In the genomic region with DNA sequence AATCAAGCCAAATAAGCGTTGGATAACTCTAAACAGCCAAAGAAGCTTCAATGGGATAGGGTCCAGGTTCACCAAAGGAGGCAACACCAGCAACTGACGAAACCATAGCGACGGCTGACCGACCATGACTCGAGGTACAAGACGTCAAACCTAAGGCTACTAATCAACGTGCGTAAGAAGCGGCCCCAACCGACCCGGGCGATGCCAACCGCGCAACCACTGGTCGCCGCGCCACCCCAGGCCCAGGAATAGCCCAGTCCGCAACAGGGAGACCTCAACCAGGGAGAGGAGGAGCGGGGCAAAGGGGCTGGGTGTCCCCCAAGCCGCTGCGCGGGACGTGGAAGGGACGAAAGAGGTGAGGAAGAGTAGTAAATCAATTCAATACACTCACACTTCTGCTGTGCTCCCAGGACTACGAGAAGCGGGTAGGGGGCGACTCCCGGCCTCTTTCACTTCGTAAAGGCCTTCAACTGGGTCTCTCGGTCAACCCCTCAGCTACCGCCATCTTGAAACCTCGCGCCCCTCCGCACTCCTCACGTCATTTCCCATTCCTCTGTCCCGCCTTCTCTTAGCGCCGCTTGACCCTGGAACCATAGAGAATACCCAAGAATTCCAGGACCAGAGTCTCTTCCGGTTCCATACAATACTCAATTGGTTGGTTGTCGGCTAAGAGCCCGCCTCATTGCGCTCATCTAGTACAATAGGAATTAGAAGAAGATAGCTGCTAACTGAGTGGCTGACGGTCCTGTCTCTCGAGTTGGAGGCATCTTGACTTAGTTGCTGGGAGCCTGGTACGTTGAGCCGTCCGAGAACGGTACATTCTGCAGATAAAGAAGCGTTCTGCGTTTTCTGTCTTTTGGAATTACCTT, we compare ENCODE assay signal across 1 cellular context.
A peak's percentile ranks its signal among the peaks of the same experiment; 100 is the strongest.
TF ChIP-seq lines count a peak whose summit lies in the region.

A gene with protein sequence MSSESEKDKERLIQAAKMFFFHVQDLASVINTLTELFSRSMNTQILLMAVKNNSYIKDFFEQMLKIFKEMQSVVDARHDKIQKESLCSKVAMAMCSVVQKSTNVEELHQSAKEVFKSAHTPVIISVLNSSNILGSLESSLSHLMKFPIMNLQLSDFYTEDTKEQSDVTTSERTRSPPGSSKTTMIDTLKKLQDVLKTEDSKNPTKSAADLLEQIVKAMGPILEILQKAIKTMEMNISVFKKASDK (plus strand): TSS at position 710 of the 869 bp plus-strand sequence. CDS start 19,266 bp downstream, outside the sequence.
A gene (minus strand): TSS at position 518 of the 869 bp plus-strand sequence. CDS start 2,095 bp downstream, outside the sequence.

TF ChIP-seq in HepG2, 621 proteins besides CTCF, POLR2A, EP300 and RAD21 (continued from another document and continues in another):
- TF ChIP-seq, protein P1, sequence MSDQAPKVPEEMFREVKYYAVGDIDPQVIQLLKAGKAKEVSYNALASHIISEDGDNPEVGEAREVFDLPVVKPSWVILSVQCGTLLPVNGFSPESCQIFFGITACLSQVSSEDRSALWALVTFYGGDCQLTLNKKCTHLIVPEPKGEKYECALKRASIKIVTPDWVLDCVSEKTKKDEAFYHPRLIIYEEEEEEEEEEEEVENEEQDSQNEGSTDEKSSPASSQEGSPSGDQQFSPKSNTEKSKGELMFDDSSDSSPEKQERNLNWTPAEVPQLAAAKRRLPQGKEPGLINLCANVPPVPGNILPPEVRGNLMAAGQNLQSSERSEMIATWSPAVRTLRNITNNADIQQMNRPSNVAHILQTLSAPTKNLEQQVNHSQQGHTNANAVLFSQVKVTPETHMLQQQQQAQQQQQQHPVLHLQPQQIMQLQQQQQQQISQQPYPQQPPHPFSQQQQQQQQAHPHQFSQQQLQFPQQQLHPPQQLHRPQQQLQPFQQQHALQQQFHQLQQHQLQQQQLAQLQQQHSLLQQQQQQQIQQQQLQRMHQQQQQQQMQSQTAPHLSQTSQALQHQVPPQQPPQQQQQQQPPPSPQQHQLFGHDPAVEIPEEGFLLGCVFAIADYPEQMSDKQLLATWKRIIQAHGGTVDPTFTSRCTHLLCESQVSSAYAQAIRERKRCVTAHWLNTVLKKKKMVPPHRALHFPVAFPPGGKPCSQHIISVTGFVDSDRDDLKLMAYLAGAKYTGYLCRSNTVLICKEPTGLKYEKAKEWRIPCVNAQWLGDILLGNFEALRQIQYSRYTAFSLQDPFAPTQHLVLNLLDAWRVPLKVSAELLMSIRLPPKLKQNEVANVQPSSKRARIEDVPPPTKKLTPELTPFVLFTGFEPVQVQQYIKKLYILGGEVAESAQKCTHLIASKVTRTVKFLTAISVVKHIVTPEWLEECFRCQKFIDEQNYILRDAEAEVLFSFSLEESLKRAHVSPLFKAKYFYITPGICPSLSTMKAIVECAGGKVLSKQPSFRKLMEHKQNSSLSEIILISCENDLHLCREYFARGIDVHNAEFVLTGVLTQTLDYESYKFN (CRISPR knock-in tag; conservative IDR thresholded peaks at IDR 0.05), result no peak
- TF ChIP-seq ZNF20 (CRISPR knock-in tag; IDR thresholded peaks at IDR 0.05) (no peak), HNF4G (IDR thresholded peaks at IDR 0.05; ENCODE audit: borderline replicate concordance, low read depth, low read length) (peak; percentile 20; the same call in 1 of the 2 replicates), HNF4G (CRISPR knock-in tag; IDR thresholded peaks at IDR 0.05; ENCODE audit: borderline replicate concordance, low read depth) (no peak), HIVEP1 (CRISPR knock-in tag; IDR thresholded peaks at IDR 0.05) (no peak; the same call in 1 of the 2 replicates), NBN (conservative IDR thresholded peaks at IDR 0.05) (no peak), RBM39 (IDR thresholded peaks at IDR 0.05; ENCODE audit: low read depth, low read length, poor library complexity, severe bottlenecking) (no peak), MAFK (conservative IDR thresholded peaks at IDR 0.05 in 1 of 2, IDR thresholded peaks at IDR 0.05 in 1 of 2; ENCODE audit: low read length in 2 of 2) (no peak), ZNF720 (CRISPR knock-in tag; IDR thresholded peaks at IDR 0.05) (no peak), ZNF230 (CRISPR knock-in tag; IDR thresholded peaks at IDR 0.05) (no peak), ZFP37 (CRISPR knock-in tag; IDR thresholded peaks at IDR 0.05; ENCODE audit: borderline replicate concordance) (no peak), PPARG (CRISPR knock-in tag; conservative IDR thresholded peaks at IDR 0.05) (no peak), ZBTB7A (CRISPR knock-in tag; IDR thresholded peaks at IDR 0.05) (no peak), RORA (CRISPR knock-in tag; IDR thresholded peaks at IDR 0.05) (no peak), NRL (CRISPR knock-in tag; IDR thresholded peaks at IDR 0.05; ENCODE audit: borderline replicate concordance) (0 out of 2 replicates have a peak, but pooled peaks have one; percentile 43), ZNF557 (CRISPR knock-in tag; IDR thresholded peaks at IDR 0.05) (no peak), ZNF468 (CRISPR knock-in tag; IDR thresholded peaks at IDR 0.05) (no peak), ZNF775 (CRISPR knock-in tag; IDR thresholded peaks at IDR 0.05; ENCODE audit: borderline replicate concordance) (no peak), ARNT (IDR thresholded peaks at IDR 0.05) (no peak), CBX2 (IDR thresholded peaks at IDR 0.05; ENCODE audit: low read depth, low read length) (no peak), CBX2 (CRISPR knock-in tag; IDR thresholded peaks at IDR 0.05; ENCODE audit: low read depth) (no peak), FOXA1 (IDR thresholded peaks at IDR 0.05) (no peak), FOXA1 (CRISPR knock-in tag; IDR thresholded peaks at IDR 0.05) (no peak), ZNF501 (CRISPR knock-in tag; IDR thresholded peaks at IDR 0.05) (peak; percentile 80), ZNF607 (CRISPR knock-in tag; IDR thresholded peaks at IDR 0.05; ENCODE audit: borderline replicate concordance) (peak; percentile 26; the same call in 1 of the 2 replicates), RFX5 (IDR thresholded peaks at IDR 0.05; ENCODE audit: low read depth, low read length) (no peak), ZNF136 (CRISPR knock-in tag; IDR thresholded peaks at IDR 0.05; ENCODE audit: low read depth) (no peak), FOXK2 (IDR thresholded peaks at IDR 0.05) (no peak), ZSCAN20 (CRISPR knock-in tag; IDR thresholded peaks at IDR 0.05; ENCODE audit: borderline replicate concordance) (no peak), RBFOX2 (IDR thresholded peaks at IDR 0.05; ENCODE audit: low read depth, low read length) (peak; percentile 67), YY1 (IDR thresholded peaks at IDR 0.05; ENCODE audit: insufficient read depth, insufficient replicate concordance, low read depth, low read length) (peak; percentile 95), MXD4 (CRISPR knock-in tag; IDR thresholded peaks at IDR 0.05) (no peak), ATAD3A (CRISPR knock-in tag; IDR thresholded peaks at IDR 0.05) (no peak)
- TF ChIP-seq, protein P2, sequence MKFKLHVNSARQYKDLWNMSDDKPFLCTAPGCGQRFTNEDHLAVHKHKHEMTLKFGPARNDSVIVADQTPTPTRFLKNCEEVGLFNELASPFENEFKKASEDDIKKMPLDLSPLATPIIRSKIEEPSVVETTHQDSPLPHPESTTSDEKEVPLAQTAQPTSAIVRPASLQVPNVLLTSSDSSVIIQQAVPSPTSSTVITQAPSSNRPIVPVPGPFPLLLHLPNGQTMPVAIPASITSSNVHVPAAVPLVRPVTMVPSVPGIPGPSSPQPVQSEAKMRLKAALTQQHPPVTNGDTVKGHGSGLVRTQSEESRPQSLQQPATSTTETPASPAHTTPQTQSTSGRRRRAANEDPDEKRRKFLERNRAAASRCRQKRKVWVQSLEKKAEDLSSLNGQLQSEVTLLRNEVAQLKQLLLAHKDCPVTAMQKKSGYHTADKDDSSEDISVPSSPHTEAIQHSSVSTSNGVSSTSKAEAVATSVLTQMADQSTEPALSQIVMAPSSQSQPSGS (CRISPR knock-in tag; IDR thresholded peaks at IDR 0.05), result peak; percentile 59; the same call in 1 of the 2 replicates
- TF ChIP-seq, protein P3, sequence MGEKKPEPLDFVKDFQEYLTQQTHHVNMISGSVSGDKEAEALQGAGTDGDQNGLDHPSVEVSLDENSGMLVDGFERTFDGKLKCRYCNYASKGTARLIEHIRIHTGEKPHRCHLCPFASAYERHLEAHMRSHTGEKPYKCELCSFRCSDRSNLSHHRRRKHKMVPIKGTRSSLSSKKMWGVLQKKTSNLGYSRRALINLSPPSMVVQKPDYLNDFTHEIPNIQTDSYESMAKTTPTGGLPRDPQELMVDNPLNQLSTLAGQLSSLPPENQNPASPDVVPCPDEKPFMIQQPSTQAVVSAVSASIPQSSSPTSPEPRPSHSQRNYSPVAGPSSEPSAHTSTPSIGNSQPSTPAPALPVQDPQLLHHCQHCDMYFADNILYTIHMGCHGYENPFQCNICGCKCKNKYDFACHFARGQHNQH (CRISPR knock-in tag; IDR thresholded peaks at IDR 0.05), result peak; percentile 76; the same call in 1 of the 2 replicates
- TF ChIP-seq, protein P4, sequence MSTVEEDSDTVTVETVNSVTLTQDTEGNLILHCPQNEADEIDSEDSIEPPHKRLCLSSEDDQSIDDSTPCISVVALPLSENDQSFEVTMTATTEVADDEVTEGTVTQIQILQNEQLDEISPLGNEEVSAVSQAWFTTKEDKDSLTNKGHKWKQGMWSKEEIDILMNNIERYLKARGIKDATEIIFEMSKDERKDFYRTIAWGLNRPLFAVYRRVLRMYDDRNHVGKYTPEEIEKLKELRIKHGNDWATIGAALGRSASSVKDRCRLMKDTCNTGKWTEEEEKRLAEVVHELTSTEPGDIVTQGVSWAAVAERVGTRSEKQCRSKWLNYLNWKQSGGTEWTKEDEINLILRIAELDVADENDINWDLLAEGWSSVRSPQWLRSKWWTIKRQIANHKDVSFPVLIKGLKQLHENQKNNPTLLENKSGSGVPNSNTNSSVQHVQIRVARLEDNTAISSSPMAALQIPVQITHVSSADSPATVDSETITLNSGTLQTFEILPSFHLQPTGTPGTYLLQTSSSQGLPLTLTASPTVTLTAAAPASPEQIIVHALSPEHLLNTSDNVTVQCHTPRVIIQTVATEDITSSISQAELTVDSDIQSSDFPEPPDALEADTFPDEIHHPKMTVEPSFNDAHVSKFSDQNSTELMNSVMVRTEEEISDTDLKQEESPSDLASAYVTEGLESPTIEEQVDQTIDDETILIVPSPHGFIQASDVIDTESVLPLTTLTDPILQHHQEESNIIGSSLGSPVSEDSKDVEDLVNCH (CRISPR knock-in tag; IDR thresholded peaks at IDR 0.05), result no peak
- TF ChIP-seq, protein P5, sequence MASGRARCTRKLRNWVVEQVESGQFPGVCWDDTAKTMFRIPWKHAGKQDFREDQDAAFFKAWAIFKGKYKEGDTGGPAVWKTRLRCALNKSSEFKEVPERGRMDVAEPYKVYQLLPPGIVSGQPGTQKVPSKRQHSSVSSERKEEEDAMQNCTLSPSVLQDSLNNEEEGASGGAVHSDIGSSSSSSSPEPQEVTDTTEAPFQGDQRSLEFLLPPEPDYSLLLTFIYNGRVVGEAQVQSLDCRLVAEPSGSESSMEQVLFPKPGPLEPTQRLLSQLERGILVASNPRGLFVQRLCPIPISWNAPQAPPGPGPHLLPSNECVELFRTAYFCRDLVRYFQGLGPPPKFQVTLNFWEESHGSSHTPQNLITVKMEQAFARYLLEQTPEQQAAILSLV (CRISPR knock-in tag; IDR thresholded peaks at IDR 0.05; ENCODE audit: borderline replicate concordance), result peak; percentile 74; the same call in 1 of the 2 replicates
- TF ChIP-seq, protein P6, sequence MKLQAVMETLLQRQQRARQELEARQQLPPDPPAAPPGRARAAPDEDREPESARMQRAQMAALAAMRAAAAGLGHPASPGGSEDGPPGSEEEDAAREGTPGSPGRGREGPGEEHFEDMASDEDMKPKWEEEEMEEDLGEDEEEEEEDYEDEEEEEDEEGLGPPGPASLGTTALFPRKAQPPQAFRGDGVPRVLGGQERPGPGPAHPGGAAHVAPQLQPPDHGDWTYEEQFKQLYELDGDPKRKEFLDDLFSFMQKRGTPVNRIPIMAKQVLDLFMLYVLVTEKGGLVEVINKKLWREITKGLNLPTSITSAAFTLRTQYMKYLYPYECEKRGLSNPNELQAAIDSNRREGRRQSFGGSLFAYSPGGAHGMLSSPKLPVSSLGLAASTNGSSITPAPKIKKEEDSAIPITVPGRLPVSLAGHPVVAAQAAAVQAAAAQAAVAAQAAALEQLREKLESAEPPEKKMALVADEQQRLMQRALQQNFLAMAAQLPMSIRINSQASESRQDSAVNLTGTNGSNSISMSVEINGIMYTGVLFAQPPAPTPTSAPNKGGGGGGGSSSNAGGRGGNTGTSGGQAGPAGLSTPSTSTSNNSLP (IDR thresholded peaks at IDR 0.05; ENCODE audit: low read depth, low read length), result no peak; the same call in 1 of the 2 replicates
- TF ChIP-seq, protein P7, sequence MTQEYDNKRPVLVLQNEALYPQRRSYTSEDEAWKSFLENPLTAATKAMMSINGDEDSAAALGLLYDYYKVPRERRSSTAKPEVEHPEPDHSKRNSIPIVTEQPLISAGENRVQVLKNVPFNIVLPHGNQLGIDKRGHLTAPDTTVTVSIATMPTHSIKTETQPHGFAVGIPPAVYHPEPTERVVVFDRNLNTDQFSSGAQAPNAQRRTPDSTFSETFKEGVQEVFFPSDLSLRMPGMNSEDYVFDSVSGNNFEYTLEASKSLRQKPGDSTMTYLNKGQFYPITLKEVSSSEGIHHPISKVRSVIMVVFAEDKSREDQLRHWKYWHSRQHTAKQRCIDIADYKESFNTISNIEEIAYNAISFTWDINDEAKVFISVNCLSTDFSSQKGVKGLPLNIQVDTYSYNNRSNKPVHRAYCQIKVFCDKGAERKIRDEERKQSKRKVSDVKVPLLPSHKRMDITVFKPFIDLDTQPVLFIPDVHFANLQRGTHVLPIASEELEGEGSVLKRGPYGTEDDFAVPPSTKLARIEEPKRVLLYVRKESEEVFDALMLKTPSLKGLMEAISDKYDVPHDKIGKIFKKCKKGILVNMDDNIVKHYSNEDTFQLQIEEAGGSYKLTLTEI (CRISPR knock-in tag; conservative IDR thresholded peaks at IDR 0.05), result no peak
- TF ChIP-seq, protein P8, sequence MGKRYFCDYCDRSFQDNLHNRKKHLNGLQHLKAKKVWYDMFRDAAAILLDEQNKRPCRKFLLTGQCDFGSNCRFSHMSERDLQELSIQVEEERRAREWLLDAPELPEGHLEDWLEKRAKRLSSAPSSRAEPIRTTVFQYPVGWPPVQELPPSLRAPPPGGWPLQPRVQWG (CRISPR knock-in tag; IDR thresholded peaks at IDR 0.05; ENCODE audit: borderline replicate concordance, low read depth), result no peak
- TF ChIP-seq, protein P9, sequence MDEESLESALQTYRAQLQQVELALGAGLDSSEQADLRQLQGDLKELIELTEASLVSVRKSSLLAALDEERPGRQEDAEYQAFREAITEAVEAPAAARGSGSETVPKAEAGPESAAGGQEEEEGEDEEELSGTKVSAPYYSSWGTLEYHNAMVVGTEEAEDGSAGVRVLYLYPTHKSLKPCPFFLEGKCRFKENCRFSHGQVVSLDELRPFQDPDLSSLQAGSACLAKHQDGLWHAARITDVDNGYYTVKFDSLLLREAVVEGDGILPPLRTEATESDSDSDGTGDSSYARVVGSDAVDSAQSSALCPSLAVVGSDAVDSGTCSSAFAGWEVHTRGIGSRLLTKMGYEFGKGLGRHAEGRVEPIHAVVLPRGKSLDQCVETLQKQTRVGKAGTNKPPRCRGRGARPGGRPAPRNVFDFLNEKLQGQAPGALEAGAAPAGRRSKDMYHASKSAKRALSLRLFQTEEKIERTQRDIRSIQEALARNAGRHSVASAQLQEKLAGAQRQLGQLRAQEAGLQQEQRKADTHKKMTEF (CRISPR knock-in tag; IDR thresholded peaks at IDR 0.05), result peak; percentile 64; the same call in 1 of the 2 replicates
